8 cellular contexts compared by ENCODE assay signal in the genomic region with DNA sequence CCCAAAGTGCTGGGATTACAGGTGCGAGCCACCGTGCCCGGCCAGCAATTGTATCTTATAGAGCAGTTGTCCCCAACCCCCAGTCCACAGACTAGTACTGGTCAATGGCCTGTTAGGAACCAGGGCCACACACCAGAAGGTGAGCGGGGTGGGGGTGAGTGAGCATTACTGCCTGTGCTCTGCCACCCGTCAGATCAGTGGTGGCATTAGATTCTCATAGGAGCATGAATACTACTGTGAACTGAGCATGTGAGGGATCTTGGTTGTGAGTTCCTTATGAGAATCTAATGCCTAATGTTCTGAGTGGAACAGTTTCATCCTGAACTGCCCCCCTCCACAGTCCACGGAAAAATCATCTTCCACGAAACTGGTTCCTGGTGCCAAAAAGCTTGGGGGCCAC.
"Had no signal": no experiment of that assay in that cellular context is flagged by ENCODE, and none has a peak within 500 bp of the region (broad histone marks: within the 10 kb centered on the region; RNA-seq: fewer than 3 reads in every experiment).

No MANE protein-coding gene starts in this region.

- DNase-seq: GM23248, GOT3, H7, H9, HCEC 1CT, HFFc6 had no signal

- H3K9ac ChIP-seq: GM23248 had no signal

- H3K4me2 ChIP-seq: GM23338 had no signal

- H3K4me3 ChIP-seq: GM23248, GM23338, HAP-1 had no signal

- H3K9me3 ChIP-seq: HAP-1 had no signal

- H3K4me1 ChIP-seq: HAP-1 had no signal

- H2AFZ ChIP-seq: GM23248, GM23338 had no signal

- H3K36me3 ChIP-seq: HAP-1 had no signal

- H3K27ac ChIP-seq: GM23248 had no signal
